In genomic region chr1:161840363-161840762, GRCh38 we compare ENCODE assay signal across 17 cellular contexts.
DNase-seq lines count a peak whose midpoint lies in the region; ATAC-seq, FAIRE-seq and TF ChIP-seq lines count a peak whose summit lies in the region.
"Had no signal": no experiment of that assay in that cellular context is flagged by ENCODE, and none has a peak within 500 bp of the region (broad histone marks: within the 10 kb centered on the region; RNA-seq: fewer than 3 reads in every experiment).

No MANE protein-coding gene starts in this region.

- H3K36me3 Mint-ChIP-seq in HFFc6 (ENCODE audit: low read depth), result no peaks in the 10 kb centered on the region; the same call in 1 of the 2 replicates
- peaks cover 8% of the 10 kb centered on the region for H3K36me3 Mint-ChIP-seq in astrocyte (ENCODE audit: low read depth, unreplicated experiment)
- H3K36me3 Mint-ChIP-seq in CD8-positive, alpha-beta T cell, result peaks cover 80% of the 10 kb centered on the region
- peaks cover 6 to 22% of the 10 kb centered on the region in 2 donors for H3K36me3 Mint-ChIP-seq in activated T-cell treated with anti-CD3 and anti-CD28 coated beads, Interleukin-2, amount 50 U/mL, for 72 hours (ENCODE audit: insufficient read depth in 2 of 2)

- H3K9me3 ChIP-seq in astrocyte (ENCODE audit: insufficient read depth, low read depth, low read length), result no peaks in the 10 kb centered on the region
- H3K9me3 ChIP-seq in WERI-Rb-1 (ENCODE audit: severe bottlenecking), result no peaks in the 10 kb centered on the region
- no peaks in the 10 kb centered on the region for H3K9me3 ChIP-seq in CD8-positive, alpha-beta T cell (ENCODE audit: low read length)
- H3K9me3 ChIP-seq: SJSA1 had no signal

- H3K79me2 ChIP-seq in astrocyte (ENCODE audit: insufficient read depth, low read length), result no peaks in the 10 kb centered on the region

- H3K36me3 ChIP-seq in astrocyte (ENCODE audit: insufficient read depth, low read length) (no peaks in the 10 kb centered on the region), WERI-Rb-1 (no peaks in the 10 kb centered on the region; the same call in 1 of the 2 replicates)
- no peaks in the 10 kb centered on the region for H3K36me3 ChIP-seq in CD8-positive, alpha-beta T cell (ENCODE audit: insufficient read depth, low read length)

- intact Hi-C loops in CD8-positive, alpha-beta T cell (cut with DNase I, micrococcal nuclease), result no loop called here

- TF ChIP-seq CTCF in AG09309 (IDR thresholded peaks at IDR 0.05; ENCODE audit: control insufficient read depth, insufficient read depth, low read depth, low read length, missing control alignments) (no peak), HFFc6 (IDR thresholded peaks at IDR 0.05) (no peak), astrocyte (IDR thresholded peaks at IDR 0.05; ENCODE audit: insufficient read depth, low read depth, low read length) (no peak), fibroblast of the aortic adventitia (IDR thresholded peaks at IDR 0.05; ENCODE audit: insufficient read depth, low read length) (no peak), WERI-Rb-1 (IDR thresholded peaks at IDR 0.05; ENCODE audit: low read depth, low read length) (no peak)
- TF ChIP-seq CTCF in CD8-positive, alpha-beta T cell (IDR thresholded peaks at IDR 0.05), result no peak

- H3K4me3 ChIP-seq in AG09309 (ENCODE audit: control insufficient read depth, low read depth, low read length) (no peak overlapping the region), astrocyte (ENCODE audit: insufficient read depth, low read depth, low read length) (no peak overlapping the region), fibroblast of the aortic adventitia (ENCODE audit: low read depth, low read length) (no peak overlapping the region), WERI-Rb-1 (ENCODE audit: low read depth, low read length) (no peak overlapping the region)
- H3K4me3 ChIP-seq in CD8-positive, alpha-beta T cell (ENCODE audit: low read depth, low read length), result no peak overlapping the region
- H3K4me3 ChIP-seq: SJSA1 had no signal

- H3K27me3 ChIP-seq in astrocyte (ENCODE audit: insufficient read depth, low read length) (no peaks in the 10 kb centered on the region), WERI-Rb-1 (ENCODE audit: insufficient read depth, low read depth, severe bottlenecking) (no peaks in the 10 kb centered on the region)
- H3K27me3 ChIP-seq in CD8-positive, alpha-beta T cell (ENCODE audit: insufficient read depth, low read length), result no peaks in the 10 kb centered on the region
- H3K27me3 ChIP-seq: SJSA1 had no signal

- DNase-seq in AG09309 (ENCODE audit: low read depth) (peak; percentile 28), HFFc6 (peak; percentile 25), astrocyte (ENCODE audit: low read depth) (peak; percentile 67), fibroblast of the aortic adventitia (ENCODE audit: low read depth) (peak; percentile 47), WERI-Rb-1 (no peak)
- DNase-seq in CD8-positive, alpha-beta T cell, result no peak
- DNase-seq in activated T-cell treated with anti-CD3 and anti-CD28 coated beads, Interleukin-2, amount 50 U/mL, for 72 hours, result no peak
- DNase-seq: CD4-positive, CD25-positive, alpha-beta regulatory T cell; H7; NCI-H1436 treated with DMSO at 0.1 percent for 48 hours; NCI-H2081 treated with DMSO at 0.1 percent for 48 hours; NCI-H2227 treated with DMSO at 0.1 percent for 48 hours; NCI-H69; PC-3 had no signal

- no peak overlapping the region for H2AFZ ChIP-seq in astrocyte (ENCODE audit: low read depth, low read length)

- H3K27me3 Mint-ChIP-seq in HFFc6 (ENCODE audit: insufficient read depth) (no peaks in the 10 kb centered on the region), astrocyte (ENCODE audit: low read depth, unreplicated experiment) (no peaks in the 10 kb centered on the region)
- no peaks in the 10 kb centered on the region for H3K27me3 Mint-ChIP-seq in CD8-positive, alpha-beta T cell (ENCODE audit: low read depth)
- H3K27me3 Mint-ChIP-seq in activated T-cell treated with anti-CD3 and anti-CD28 coated beads, Interleukin-2, amount 50 U/mL, for 72 hours (ENCODE audit: low read depth), result no peaks in the 10 kb centered on the region
- H3K27me3 Mint-ChIP-seq: CD4-positive, CD25-positive, alpha-beta regulatory T cell; IgD-negative memory B cell had no signal

- H3K4me3 Mint-ChIP-seq in HFFc6, result no peak overlapping the region
- no peak overlapping the region for H3K4me3 Mint-ChIP-seq in astrocyte (ENCODE audit: unreplicated experiment)
- H3K4me3 Mint-ChIP-seq in CD8-positive, alpha-beta T cell, result no peak overlapping the region
- H3K4me3 Mint-ChIP-seq in activated T-cell treated with anti-CD3 and anti-CD28 coated beads, Interleukin-2, amount 50 U/mL, for 72 hours, result no peak overlapping the region
- H3K4me3 Mint-ChIP-seq: CD4-positive, CD25-positive, alpha-beta regulatory T cell; IgD-negative memory B cell had no signal

- H3K4me2 ChIP-seq in astrocyte (ENCODE audit: low read length), result no peak overlapping the region

- no peak overlapping the region for H3K9ac ChIP-seq in astrocyte (ENCODE audit: low read length)

- H3K4me1 ChIP-seq in astrocyte (ENCODE audit: insufficient read depth, low read length), result peaks cover 6% of the 10 kb centered on the region
- H3K4me1 ChIP-seq in CD8-positive, alpha-beta T cell (ENCODE audit: insufficient read depth, low read length), result no peaks in the 10 kb centered on the region
- H3K4me1 ChIP-seq: SJSA1 had no signal

- no peak for FAIRE-seq in astrocyte (lab: Jason Lieb, UNC)

- no peaks in the 10 kb centered on the region for H3K9me3 Mint-ChIP-seq in HFFc6
- H3K9me3 Mint-ChIP-seq in astrocyte (ENCODE audit: unreplicated experiment), result no peaks in the 10 kb centered on the region
- H3K9me3 Mint-ChIP-seq in CD8-positive, alpha-beta T cell, result peaks cover 3% of the 10 kb centered on the region
- H3K9me3 Mint-ChIP-seq in activated T-cell treated with anti-CD3 and anti-CD28 coated beads, Interleukin-2, amount 50 U/mL, for 72 hours, result no peaks in the 10 kb centered on the region
- H3K9me3 Mint-ChIP-seq: CD4-positive, CD25-positive, alpha-beta regulatory T cell; IgD-negative memory B cell had no signal

- H3K27ac ChIP-seq in astrocyte (ENCODE audit: low read depth, low read length) (no peak overlapping the region), WERI-Rb-1 (no peak overlapping the region)
- no peak overlapping the region for H3K27ac ChIP-seq in CD8-positive, alpha-beta T cell (ENCODE audit: low read depth, low read length)
- H3K27ac ChIP-seq: SJSA1 had no signal

- POLR2A ChIA-PET in CD8-positive, alpha-beta T cell (lab: Charles Lee), result no interaction called here

- no peak for ATAC-seq in HG03439 (IDR thresholded peaks at IDR 0.05; ENCODE audit: unreplicated experiment)
- no peak for ATAC-seq in CD8-positive, alpha-beta T cell
- no peak for ATAC-seq in activated T-cell treated with anti-CD3 and anti-CD28 coated beads, Interleukin-2, amount 50 U/mL, for 72 hours (replicated peaks in 1 of 2)
- ATAC-seq: PC-3 had no signal

- H3K27ac Mint-ChIP-seq in HFFc6 (no peak overlapping the region), astrocyte (ENCODE audit: unreplicated experiment) (no peak overlapping the region)
- no peak overlapping the region for H3K27ac Mint-ChIP-seq in CD8-positive, alpha-beta T cell
- H3K27ac Mint-ChIP-seq in activated T-cell treated with anti-CD3 and anti-CD28 coated beads, Interleukin-2, amount 50 U/mL, for 72 hours, result no peak overlapping the region
- H3K27ac Mint-ChIP-seq: IgD-negative memory B cell had no signal

- H4K20me1 ChIP-seq in astrocyte (ENCODE audit: insufficient read depth, low read length), result no peaks in the 10 kb centered on the region

- H3K4me1 Mint-ChIP-seq in HFFc6 (ENCODE audit: low read depth) (peaks cover 42% of the 10 kb centered on the region), astrocyte (ENCODE audit: low read depth, unreplicated experiment) (peaks cover 5% of the 10 kb centered on the region)
- H3K4me1 Mint-ChIP-seq in CD8-positive, alpha-beta T cell (ENCODE audit: low read depth), result no peaks in the 10 kb centered on the region
- peaks cover 7% of the 10 kb centered on the region for H3K4me1 Mint-ChIP-seq in activated T-cell treated with anti-CD3 and anti-CD28 coated beads, Interleukin-2, amount 50 U/mL, for 72 hours (ENCODE audit: low read depth)
- H3K4me1 Mint-ChIP-seq: IgD-negative memory B cell had no signal

- CTCF ChIA-PET in CD8-positive, alpha-beta T cell (lab: Charles Lee), result interaction anchor here (1.7 kb wide), 1 partner anchor 197 kb away, joined by 4 read pairs; no protein-coding TSS in a partner anchor

Comparison
In these comparisons a context has a peak if more than half of its experiments do, and no peak if none do; other contexts are left out.
1. DNase-seq: peak in AG09309 (single experiment), HFFc6 (single experiment), astrocyte (single experiment) and fibroblast of the aortic adventitia (single experiment); none in WERI-Rb-1 (single experiment), CD8-positive, alpha-beta T cell (0 of 7) and activated T-cell treated with anti-CD3 and anti-CD28 coated beads, Interleukin-2, amount 50 U/mL, for 72 hours (0 of 2).